Comparison of ENCODE assay signal across 7 cellular contexts in the genomic region with DNA sequence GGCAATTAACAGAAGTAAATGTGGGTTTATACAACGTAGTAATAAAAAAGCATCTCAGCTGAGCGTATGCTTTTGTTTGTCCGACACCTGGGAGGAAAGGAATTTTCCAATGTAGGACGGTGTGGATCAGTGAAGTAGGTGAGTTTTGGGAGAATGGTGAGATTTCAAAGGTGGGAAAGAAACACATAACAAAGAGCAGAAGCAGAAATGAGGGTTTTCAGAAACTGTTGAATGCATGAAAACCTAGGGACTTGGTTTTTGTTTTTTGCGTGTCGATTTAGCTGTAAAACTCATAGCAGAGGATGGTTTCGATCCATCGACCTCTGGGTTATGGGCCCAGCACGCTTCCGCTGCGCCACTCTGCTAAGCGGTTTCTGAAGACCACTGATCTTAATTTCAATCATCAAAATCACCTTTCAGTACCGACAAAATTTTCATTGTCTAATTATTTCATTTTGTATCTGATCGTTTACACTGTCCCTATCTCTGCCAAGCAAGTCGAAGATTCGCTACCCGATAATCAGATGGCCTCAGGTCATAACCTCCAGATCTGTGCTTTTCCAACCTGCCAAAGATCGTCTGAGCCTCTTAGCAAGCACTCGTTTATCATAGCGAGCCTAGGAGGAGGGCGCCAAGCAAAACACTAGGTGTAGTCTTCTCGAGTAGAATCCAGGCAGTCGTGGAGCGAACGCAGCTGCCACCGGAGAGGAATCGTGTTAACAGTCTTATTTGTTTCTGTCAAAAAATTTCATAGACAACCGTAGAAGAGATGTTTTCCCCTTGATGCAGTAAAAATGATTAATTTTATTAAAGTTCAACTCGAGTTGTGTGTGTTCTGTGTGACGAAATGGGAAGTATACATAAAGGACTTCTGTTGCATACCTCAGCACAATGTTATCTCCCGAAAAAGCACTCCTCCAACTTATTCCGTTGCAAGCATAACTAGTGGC. TPM values are rescaled to one million over a fixed set of nuclear protein-coding genes. Genes with fewer than 3 reads are reported as not detected.
A peak's percentile ranks its signal among the peaks of the same experiment; 100 is the strongest.
DNase-seq lines count a peak whose midpoint lies in the region; ATAC-seq and TF ChIP-seq lines count a peak whose summit lies in the region.

No MANE protein-coding gene starts in this region.

- H3K4me3 ChIP-seq in esophagus muscularis mucosa, result peak overlapping the region in 3 of 4 donors; percentile 7 to 40 (median 29)
- H3K4me3 ChIP-seq in colonic mucosa, result no peak overlapping the region

- no peak for TF ChIP-seq POLR2A in esophagus muscularis mucosa (IDR thresholded peaks at IDR 0.05; ENCODE audit: low read depth)

- DNase-seq in NCI-H2171 (lab: John Stamatoyannopoulos, UW), result peak; percentile 12
- no peak for DNase-seq in activated CD4-positive, alpha-beta memory T cell treated with anti-CD3 and anti-CD28 coated beads, Interleukin-2, amount 10 ng/mL, durations not matched to agents 7 days and 5 days
- no peak for DNase-seq in esophagus muscularis mucosa (ENCODE audit: extremely low spot score)
- DNase-seq in putamen (ENCODE audit: low spot score), result peak; percentile 45
- no peak for DNase-seq in colonic mucosa

- H3K36me3 ChIP-seq in esophagus muscularis mucosa (no peaks in the 10 kb centered on the region), colonic mucosa (no peaks in the 10 kb centered on the region)

- POLR2A ChIA-PET in activated CD4-positive, alpha-beta memory T cell treated with anti-CD3 and anti-CD28 coated beads, Interleukin-2, amount 10 ng/mL, durations not matched to agents 7 days and 5 days (lab: Charles Lee), result no interaction called here

- no peak for TF ChIP-seq CTCF in esophagus muscularis mucosa (IDR thresholded peaks at IDR 0.05)
- no peak for TF ChIP-seq CTCF in colonic mucosa (IDR thresholded peaks at IDR 0.05)

- H3K36me3 Mint-ChIP-seq in activated CD4-positive, alpha-beta memory T cell treated with anti-CD3 and anti-CD28 coated beads, Interleukin-2, amount 10 ng/mL, durations not matched to agents 7 days and 5 days (ENCODE audit: low read depth), result no peaks in the 10 kb centered on the region

- CTCF ChIA-PET in activated CD4-positive, alpha-beta memory T cell treated with anti-CD3 and anti-CD28 coated beads, Interleukin-2, amount 10 ng/mL, durations not matched to agents 7 days and 5 days (lab: Charles Lee), result interaction anchor here (1.1 kb wide), 1 partner anchor 21 kb away, joined by 3 read pairs; a partner anchor contains a TSS

- ATAC-seq in GM18511 (IDR thresholded peaks at IDR 0.05; ENCODE audit: unreplicated experiment), result peak; percentile 59
- ATAC-seq in GM18870 (IDR thresholded peaks at IDR 0.05; ENCODE audit: unreplicated experiment), result no peak

- no peak overlapping the region for H3K27ac ChIP-seq in esophagus muscularis mucosa (replicated peaks in 1 of 4)
- no peak overlapping the region for H3K27ac ChIP-seq in colonic mucosa

- H3K9me3 ChIP-seq in esophagus muscularis mucosa (peaks cover 0 to 5% (median 1%) of the 10 kb centered on the region in 4 donors), colonic mucosa (no peaks in the 10 kb centered on the region)

- H3K9me3 Mint-ChIP-seq in activated CD4-positive, alpha-beta memory T cell treated with anti-CD3 and anti-CD28 coated beads, Interleukin-2, amount 10 ng/mL, durations not matched to agents 7 days and 5 days, result no peaks in the 10 kb centered on the region

- no peak overlapping the region for H3K9ac ChIP-seq in colonic mucosa (ENCODE audit: low read depth in 2 of 2, low read length in 2 of 2)

- intact Hi-C loops in esophagus muscularis mucosa (cut with DNase I), result no loop called here
- intact Hi-C loops in colonic mucosa (cut with DNase I), result no loop called here

- H3K27me3 Mint-ChIP-seq in activated CD4-positive, alpha-beta memory T cell treated with anti-CD3 and anti-CD28 coated beads, Interleukin-2, amount 10 ng/mL, durations not matched to agents 7 days and 5 days, result peaks cover 24% of the 10 kb centered on the region

- peaks cover 0 to 5% (median 0%) of the 10 kb centered on the region in 4 donors for H3K4me1 ChIP-seq in esophagus muscularis mucosa
- H3K4me1 ChIP-seq in colonic mucosa, result no peaks in the 10 kb centered on the region

- peak overlapping the region; percentile 21 for H3K27ac Mint-ChIP-seq in activated CD4-positive, alpha-beta memory T cell treated with anti-CD3 and anti-CD28 coated beads, Interleukin-2, amount 10 ng/mL, durations not matched to agents 7 days and 5 days

- H3K4me3 Mint-ChIP-seq in activated CD4-positive, alpha-beta memory T cell treated with anti-CD3 and anti-CD28 coated beads, Interleukin-2, amount 10 ng/mL, durations not matched to agents 7 days and 5 days, result peak overlapping the region; percentile 63

- H3K27me3 ChIP-seq in esophagus muscularis mucosa, result peaks cover 0 to 50% (median 0%) of the 10 kb centered on the region in 4 donors
- H3K27me3 ChIP-seq in colonic mucosa, result no peaks in the 10 kb centered on the region

- peaks cover 7% of the 10 kb centered on the region for H3K4me1 Mint-ChIP-seq in activated CD4-positive, alpha-beta memory T cell treated with anti-CD3 and anti-CD28 coated beads, Interleukin-2, amount 10 ng/mL, durations not matched to agents 7 days and 5 days

- TF ChIP-seq EP300 in esophagus muscularis mucosa (IDR thresholded peaks at IDR 0.05), result no peak

- WGBS in esophagus muscularis mucosa, result 8% methylated on average over 32 of the region's 32 CpGs

RNA-seq across cellular contexts. Expression of a gene that starts 20.9 kb away (rescaled TPM):
- not detected for total RNA-seq in activated CD4-positive, alpha-beta memory T cell treated with anti-CD3 and anti-CD28 coated beads, Interleukin-2, amount 10 ng/mL, durations not matched to agents 7 days and 5 days
- total RNA-seq in esophagus muscularis mucosa, result not detected
- total RNA-seq in colonic mucosa, result under 1 TPM; 0.07 to 0.13 TPM

RNA-seq across cellular contexts. Expression of a gene that starts 55.6 kb away (rescaled TPM):
- total RNA-seq in activated CD4-positive, alpha-beta memory T cell treated with anti-CD3 and anti-CD28 coated beads, Interleukin-2, amount 10 ng/mL, durations not matched to agents 7 days and 5 days, result 1 to 10 TPM; 1.3 to 1.6 TPM
- total RNA-seq in esophagus muscularis mucosa (1 to 10 TPM; 2.1 to 3.4 (median 2.5) TPM), colonic mucosa (1 to 10 TPM in 1 of 2 donors, under 1 TPM in 1; 0.96 to 1.9 TPM)

Comparison
In these comparisons a context has a peak if more than half of its experiments do, and no peak if none do; other contexts are left out.
1. DNase-seq: peak in NCI-H2171 (single experiment) and putamen (single experiment); none in activated CD4-positive, alpha-beta memory T cell treated with anti-CD3 and anti-CD28 coated beads, Interleukin-2, amount 10 ng/mL, durations not matched to agents 7 days and 5 days (single experiment), esophagus muscularis mucosa (single experiment) and colonic mucosa (single experiment).